8 cellular contexts compared by ENCODE assay signal in the genomic region with DNA sequence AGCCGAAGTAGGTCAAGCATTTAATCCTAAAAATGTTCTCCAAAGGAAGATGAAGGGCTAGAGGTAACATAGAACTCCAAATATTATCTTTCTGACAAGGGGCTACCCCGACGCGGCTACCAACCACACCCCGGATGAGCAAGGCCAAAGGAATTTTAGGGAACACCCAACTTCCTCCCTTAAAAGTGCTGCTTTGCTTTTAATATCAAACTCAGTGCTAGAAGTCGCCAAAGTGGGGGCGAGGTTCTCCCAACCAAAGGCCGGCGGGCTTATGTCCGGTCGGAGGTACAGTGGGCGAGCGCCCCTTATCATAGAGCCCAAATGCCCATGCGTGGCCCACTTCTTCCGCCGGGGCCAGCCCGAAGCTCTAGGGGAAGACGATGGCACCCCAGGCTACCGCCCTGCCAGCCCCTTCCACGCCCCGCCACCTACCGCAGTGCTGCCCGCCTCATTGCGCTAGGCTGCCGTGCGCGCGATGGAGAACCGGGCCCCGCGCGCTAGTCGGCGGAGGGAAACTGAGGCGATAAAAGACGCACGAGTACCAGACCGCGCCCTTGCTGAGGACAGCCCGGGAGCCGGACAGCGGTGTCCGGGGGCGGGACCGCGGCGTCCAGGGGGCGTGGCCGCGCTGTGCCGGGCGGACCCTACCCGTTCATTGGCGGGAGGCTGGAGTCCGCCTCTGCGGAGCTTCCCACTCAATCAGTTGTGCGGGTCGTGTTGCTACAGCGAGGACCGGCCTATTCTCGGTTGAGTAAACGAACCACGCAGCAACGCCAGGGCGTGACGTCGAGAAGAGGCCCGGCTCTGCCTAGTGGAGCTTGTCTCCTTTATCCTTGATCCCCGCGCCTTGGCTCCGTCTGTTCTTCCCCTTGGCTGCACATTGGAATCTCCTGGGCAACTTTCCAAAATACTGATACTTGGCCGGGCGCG. TPM values are rescaled to one million over a fixed set of nuclear protein-coding genes. Genes with fewer than 3 reads are reported as not detected.
DNase-seq lines count a peak whose midpoint lies in the region; ATAC-seq and TF ChIP-seq lines count a peak whose summit lies in the region.

A gene with protein sequence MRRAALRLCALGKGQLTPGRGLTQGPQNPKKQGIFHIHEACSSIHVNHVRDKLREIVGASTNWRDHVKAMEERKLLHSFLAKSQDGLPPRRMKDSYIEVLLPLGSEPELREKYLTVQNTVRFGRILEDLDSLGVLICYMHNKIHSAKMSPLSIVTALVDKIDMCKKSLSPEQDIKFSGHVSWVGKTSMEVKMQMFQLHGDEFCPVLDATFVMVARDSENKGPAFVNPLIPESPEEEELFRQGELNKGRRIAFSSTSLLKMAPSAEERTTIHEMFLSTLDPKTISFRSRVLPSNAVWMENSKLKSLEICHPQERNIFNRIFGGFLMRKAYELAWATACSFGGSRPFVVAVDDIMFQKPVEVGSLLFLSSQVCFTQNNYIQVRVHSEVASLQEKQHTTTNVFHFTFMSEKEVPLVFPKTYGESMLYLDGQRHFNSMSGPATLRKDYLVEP (minus strand): TSS at position 584 of the 930 bp plus-strand sequence. CDS start 132 bp downstream, at position 452.

- peak within 1 kb of the TSS; percentile 85 for H3K27ac ChIP-seq in duodenal mucosa (ENCODE audit: low read depth, low read length)

- no peak for TF ChIP-seq POLR2A in lower leg skin (IDR thresholded peaks at IDR 0.05)

- DNase-seq in AG09319 (ENCODE audit: extremely low read depth, low read depth) (peak; percentile 87), NCI-H748 (lab: John Stamatoyannopoulos, UW; ENCODE audit: unreplicated experiment) (peak; percentile 94), lower leg skin (ENCODE audit: low spot score in 2 of 2) (peak; percentile 87 to 98)
- DNase-seq in activated CD4-positive, alpha-beta T cell treated with anti-CD3 and anti-CD28 coated beads, Interleukin-2, amount 50 U/mL, for 48 hours: peak; percentile 73 to 79
- DNase-seq in stimulated activated CD4-positive, alpha-beta T cell treated with anti-CD3 and anti-CD28 coated beads, Interleukin-4, amount 100 ng/mL, for 4 hours: peak; percentile 53 to 55

- H3K36me3 ChIP-seq in duodenal mucosa (ENCODE audit: control insufficient read depth in 1 of 2, insufficient read depth in 2 of 2, low read length in 2 of 2): no peaks in the 10 kb centered on the region

- no peak for TF ChIP-seq CTCF in AG09319 (IDR thresholded peaks at IDR 0.05; ENCODE audit: low read depth, low read length)
- no peak for TF ChIP-seq CTCF in lower leg skin (IDR thresholded peaks at IDR 0.05)

- intact Hi-C loops in lower leg skin (cut with DNase I; ENCODE audit: low total_unique reads): no loop called here

- H3K27me3 ChIP-seq in duodenal mucosa (ENCODE audit: control insufficient read depth in 1 of 2, insufficient read depth in 2 of 2, low read length in 2 of 2): no peaks in the 10 kb centered on the region

- H3K4me3 ChIP-seq in duodenal mucosa (ENCODE audit: low read depth in 1 of 2, low read length in 2 of 2) (peak within 1 kb of the TSS; percentile 73), lower leg skin (ENCODE audit: low read depth, poor library complexity, severe bottlenecking) (peak within 1 kb of the TSS; percentile 43)

- H3K4me1 ChIP-seq in duodenal mucosa (ENCODE audit: control insufficient read depth in 1 of 2, insufficient read depth in 2 of 2, low read length in 2 of 2): no peaks in the 10 kb centered on the region

- no peaks in the 10 kb centered on the region for H3K9me3 ChIP-seq in duodenal mucosa (ENCODE audit: control insufficient read depth in 1 of 2, low read length in 2 of 2)

- ATAC-seq in GM18907 (IDR thresholded peaks at IDR 0.05; ENCODE audit: unreplicated experiment): peak; percentile 91
- ATAC-seq in HG03139 (IDR thresholded peaks at IDR 0.05; ENCODE audit: unreplicated experiment): peak; percentile 97

- 1 to 29% methylated on average over 7 to 49 of the region's 74 CpGs for WGBS in lower leg skin, 2 donors

- H3K9ac ChIP-seq in duodenal mucosa (ENCODE audit: low read depth in 1 of 2, low read length in 2 of 2): peak within 1 kb of the TSS; percentile 43 to 68

RNA-seq across cellular contexts. Expression of the gene that starts here (rescaled TPM):
- 10 to 100 TPM; 11.1 to 29.7 (median 19.3) TPM for total RNA-seq in lower leg skin

Comparison
In these comparisons a context has a peak if more than half of its experiments do, and no peak if none do; other contexts are left out.
1. Peak in every context shown above with its lines: DNase-seq, ATAC-seq, H3K4me3 ChIP-seq and H3K27ac ChIP-seq.